Comparison of ENCODE assay signal across 20 cellular contexts in the genomic region with DNA sequence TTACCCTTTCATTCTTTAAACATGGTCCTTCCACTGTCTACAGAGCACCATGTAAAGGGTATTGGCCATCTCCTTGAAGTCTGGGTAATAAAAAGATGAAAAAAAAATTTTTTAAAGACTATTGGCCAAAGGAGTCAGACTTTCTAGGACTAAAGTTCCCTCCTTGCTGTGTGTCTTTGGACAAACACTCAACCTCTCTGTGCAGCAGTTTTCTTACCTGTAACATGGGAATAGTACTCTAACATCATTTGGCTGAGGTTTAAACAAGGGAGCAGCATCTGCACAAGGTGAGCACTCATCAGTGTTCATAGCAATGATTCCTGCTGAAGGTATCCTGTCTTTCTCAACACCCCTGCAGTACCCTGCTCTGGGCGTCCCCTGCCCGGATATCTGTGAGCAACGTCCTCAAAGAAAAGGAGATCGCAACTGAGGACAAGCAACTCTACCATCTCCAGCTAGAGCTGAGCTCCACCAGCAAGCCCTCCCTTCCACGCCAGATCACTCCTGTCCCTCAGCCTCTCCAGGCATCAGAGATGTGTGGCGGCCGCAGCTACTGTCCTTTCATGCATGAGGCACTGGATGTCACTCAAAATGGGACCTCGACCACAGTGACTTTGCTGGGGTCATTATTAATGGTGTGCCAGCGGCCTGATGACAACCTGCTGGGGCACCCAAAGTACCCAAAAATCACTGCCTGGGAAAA. TPM values are rescaled to one million over a fixed set of nuclear protein-coding genes. Genes with fewer than 3 reads are reported as not detected.
DNase-seq lines count a peak whose midpoint lies in the region; ATAC-seq, FAIRE-seq and TF ChIP-seq lines count a peak whose summit lies in the region.
"Had no signal": no experiment of that assay in that cellular context is flagged by ENCODE, and none has a peak within 500 bp of the region (broad histone marks: within the 10 kb centered on the region; RNA-seq: fewer than 3 reads in every experiment).

No MANE protein-coding gene starts in this region.

- H3K36me3 ChIP-seq in H7 (replicated peaks; ENCODE audit: control insufficient read depth, insufficient read depth, low read length) (no peaks in the 10 kb centered on the region), neural progenitor cell (no peaks in the 10 kb centered on the region), colonic mucosa (no peaks in the 10 kb centered on the region)
- H3K36me3 ChIP-seq: SJCRH30 had no signal

- H3K27ac Mint-ChIP-seq in neural progenitor cell, result peak overlapping the region; percentile 67
- no peak overlapping the region for H3K27ac Mint-ChIP-seq in activated CD8-positive, alpha-beta T cell treated with anti-CD3 and anti-CD28 coated beads, Interleukin-2, amount 10 ng/mL, durations not matched to agents 7 days and 5 days

- H3K36me3 Mint-ChIP-seq in neural progenitor cell, result peaks cover 2% of the 10 kb centered on the region
- peaks cover 3% of the 10 kb centered on the region for H3K36me3 Mint-ChIP-seq in activated CD8-positive, alpha-beta T cell treated with anti-CD3 and anti-CD28 coated beads, Interleukin-2, amount 10 ng/mL, durations not matched to agents 7 days and 5 days (ENCODE audit: low read depth)

- H3K4me3 ChIP-seq in A549 (no peak overlapping the region), H7 (ENCODE audit: insufficient read depth, low read depth, low read length) (no peak overlapping the region), neural progenitor cell (peak overlapping the region; percentile 8), colonic mucosa (no peak overlapping the region)
- H3K4me3 ChIP-seq: SJCRH30 had no signal

- TF ChIP-seq POLR2A in A549 (IDR thresholded peaks at IDR 0.05; ENCODE audit: low read length), result no peak

- 86% methylated on average over 9 of the region's 9 CpGs for WGBS in A549 (ENCODE audit: missing lambda C conversion rate)

- no peaks in the 10 kb centered on the region for H3K9me3 Mint-ChIP-seq in neural progenitor cell
- H3K9me3 Mint-ChIP-seq in activated CD8-positive, alpha-beta T cell treated with anti-CD3 and anti-CD28 coated beads, Interleukin-2, amount 10 ng/mL, durations not matched to agents 7 days and 5 days (ENCODE audit: insufficient read depth), result no peaks in the 10 kb centered on the region

- H3K9ac ChIP-seq in neural progenitor cell (no peak overlapping the region), colonic mucosa (ENCODE audit: low read depth in 2 of 2, low read length in 2 of 2) (no peak overlapping the region)

- POLR2A ChIA-PET in A549 (lab: Yijun Ruan, JAX), result no interaction called here
- POLR2A ChIA-PET in activated CD8-positive, alpha-beta T cell treated with anti-CD3 and anti-CD28 coated beads, Interleukin-2, amount 10 ng/mL, durations not matched to agents 7 days and 5 days (lab: Charles Lee), result no interaction called here

- peak overlapping the region; percentile 61 for H3K4me3 Mint-ChIP-seq in neural progenitor cell
- no peak overlapping the region for H3K4me3 Mint-ChIP-seq in activated CD8-positive, alpha-beta T cell treated with anti-CD3 and anti-CD28 coated beads, Interleukin-2, amount 10 ng/mL, durations not matched to agents 7 days and 5 days

- no peak for TF ChIP-seq RAD21 in A549 (conservative IDR thresholded peaks at IDR 0.05 in 1 of 2, IDR thresholded peaks at IDR 0.05 in 1 of 2)

- TF ChIP-seq EP300 in A549 (IDR thresholded peaks at IDR 0.05), result no peak

- H3K27ac ChIP-seq in A549, result peak overlapping the region; percentile 34 to 96; a peak in 2 of 6 replicates
- H3K27ac ChIP-seq in cingulate gyrus (ENCODE audit: low read depth, low read length), result peak overlapping the region; percentile 25
- no peak overlapping the region for H3K27ac ChIP-seq in neural progenitor cell
- H3K27ac ChIP-seq in colonic mucosa, result no peak overlapping the region
- H3K27ac ChIP-seq: SJCRH30 had no signal

- peaks cover 22% of the 10 kb centered on the region for H3F3A ChIP-seq in neural progenitor cell (ENCODE audit: low read depth)

- no peaks in the 10 kb centered on the region for H3K79me2 ChIP-seq in neural progenitor cell (ENCODE audit: low read depth)

- intact Hi-C loops in colonic mucosa (cut with DNase I), result no loop called here

- no peak for FAIRE-seq in A549 (lab: Jason Lieb, UNC)
- FAIRE-seq: GM19239 had no signal

- no peak for DNase-seq in A549 (ENCODE audit: low read depth in 1 of 2, low spot score in 1 of 2)
- DNase-seq in H7, result peak; percentile 54
- no peak for DNase-seq in neural progenitor cell (ENCODE audit: low spot score)
- DNase-seq in NCI-H2029 treated with DMSO at 0.1 percent for 48 hours (lab: John Stamatoyannopoulos, UW), result no peak
- DNase-seq in colonic mucosa, result no peak
- DNase-seq in NCI-H1092 (lab: John Stamatoyannopoulos, UW), result no peak
- DNase-seq in activated CD8-positive, alpha-beta T cell treated with anti-CD3 and anti-CD28 coated beads, Interleukin-2, amount 10 ng/mL, durations not matched to agents 7 days and 5 days, result no peak
- DNase-seq: activated CD4-positive, alpha-beta T cell treated with anti-CD3 and anti-CD28 coated beads for 4 hours; activated CD8-positive, alpha-beta memory T cell treated with anti-CD3 and anti-CD28 coated beads, Interleukin-2, amount 50 U/mL, for 4 hours; activated effector memory CD4-positive, alpha-beta T cell treated with anti-CD3 and anti-CD28 coated beads, Interleukin-2, amount 50 U/mL, for 16 hours; COR-L47; effector memory CD4-positive, alpha-beta T cell; NCI-H1105 treated with DMSO at 0.1 percent for 48 hours; NCI-H748 treated with DMSO at 0.1 percent for 48 hours; stimulated activated CD4-positive, alpha-beta T cell treated with anti-CD3 and anti-CD28 coated beads, Interleukin-2, amount 100 ng/mL, for 24 hours; T-helper 9 cell had no signal

- TF ChIP-seq CTCF in A549 (IDR thresholded peaks at IDR 0.05), result no peak
- no peak for TF ChIP-seq CTCF in neural progenitor cell (IDR thresholded peaks at IDR 0.05)
- no peak for TF ChIP-seq CTCF in colonic mucosa (IDR thresholded peaks at IDR 0.05)

- H4K20me1 ChIP-seq in neural progenitor cell (ENCODE audit: low read depth), result no peaks in the 10 kb centered on the region

- H3K27me3 ChIP-seq in H7 (ENCODE audit: control insufficient read depth, insufficient read depth, low read length) (peaks cover 41% of the 10 kb centered on the region), neural progenitor cell (peaks cover 28% of the 10 kb centered on the region), colonic mucosa (no peaks in the 10 kb centered on the region)

- H3K4me2 ChIP-seq in A549, result peak overlapping the region; percentile 38
- H3K4me2 ChIP-seq in neural progenitor cell, result peak overlapping the region; percentile 64

- H2AFZ ChIP-seq in neural progenitor cell (replicated peaks), result no peak overlapping the region

- peaks cover 18% of the 10 kb centered on the region for H3K27me3 Mint-ChIP-seq in neural progenitor cell (ENCODE audit: insufficient read depth, low read depth)
- H3K27me3 Mint-ChIP-seq in activated CD8-positive, alpha-beta T cell treated with anti-CD3 and anti-CD28 coated beads, Interleukin-2, amount 10 ng/mL, durations not matched to agents 7 days and 5 days (ENCODE audit: low read depth), result peaks cover 29% of the 10 kb centered on the region

- CTCF ChIA-PET in A549 (lab: Yijun Ruan, JAX), result no interaction called here
- CTCF ChIA-PET in activated CD8-positive, alpha-beta T cell treated with anti-CD3 and anti-CD28 coated beads, Interleukin-2, amount 10 ng/mL, durations not matched to agents 7 days and 5 days (lab: Charles Lee), result no interaction called here

- H3K9me3 ChIP-seq in A549 (no peaks in the 10 kb centered on the region), neural progenitor cell (ENCODE audit: low read depth) (no peaks in the 10 kb centered on the region), colonic mucosa (no peaks in the 10 kb centered on the region)
- H3K9me3 ChIP-seq: SJCRH30 had no signal

- peaks cover 51% of the 10 kb centered on the region for H3K4me1 ChIP-seq in A549
- peaks cover 60% of the 10 kb centered on the region for H3K4me1 ChIP-seq in neural progenitor cell
- peaks cover 7% of the 10 kb centered on the region for H3K4me1 ChIP-seq in colonic mucosa

- peaks cover 52% of the 10 kb centered on the region for H3K4me1 Mint-ChIP-seq in neural progenitor cell
- H3K4me1 Mint-ChIP-seq in activated CD8-positive, alpha-beta T cell treated with anti-CD3 and anti-CD28 coated beads, Interleukin-2, amount 10 ng/mL, durations not matched to agents 7 days and 5 days (ENCODE audit: low read depth), result peaks cover 14% of the 10 kb centered on the region

- no peak for ATAC-seq in A549
- no peak for ATAC-seq in activated CD8-positive, alpha-beta T cell treated with anti-CD3 and anti-CD28 coated beads, Interleukin-2, amount 10 ng/mL, durations not matched to agents 7 days and 5 days
- ATAC-seq: HCT116 had no signal

TF ChIP-seq in A549, 52 proteins besides CTCF, POLR2A, EP300 and RAD21:
- TF ChIP-seq NR3C1 (IDR thresholded peaks at IDR 0.05), result no peak
- TF ChIP-seq ZFP36 (IDR thresholded peaks at IDR 0.05; ENCODE audit: borderline replicate concordance, partially characterized antibody), result peak; percentile 75
- TF ChIP-seq, protein P1, sequence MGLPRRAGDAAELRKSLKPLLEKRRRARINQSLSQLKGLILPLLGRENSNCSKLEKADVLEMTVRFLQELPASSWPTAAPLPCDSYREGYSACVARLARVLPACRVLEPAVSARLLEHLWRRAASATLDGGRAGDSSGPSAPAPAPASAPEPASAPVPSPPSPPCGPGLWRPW (IDR thresholded peaks at IDR 0.05), result no peak
- TF ChIP-seq KDM1A (IDR thresholded peaks at IDR 0.05; ENCODE audit: low read depth), result peak; percentile 30; the same call in 1 of the 2 replicates
- TF ChIP-seq, protein P2, sequence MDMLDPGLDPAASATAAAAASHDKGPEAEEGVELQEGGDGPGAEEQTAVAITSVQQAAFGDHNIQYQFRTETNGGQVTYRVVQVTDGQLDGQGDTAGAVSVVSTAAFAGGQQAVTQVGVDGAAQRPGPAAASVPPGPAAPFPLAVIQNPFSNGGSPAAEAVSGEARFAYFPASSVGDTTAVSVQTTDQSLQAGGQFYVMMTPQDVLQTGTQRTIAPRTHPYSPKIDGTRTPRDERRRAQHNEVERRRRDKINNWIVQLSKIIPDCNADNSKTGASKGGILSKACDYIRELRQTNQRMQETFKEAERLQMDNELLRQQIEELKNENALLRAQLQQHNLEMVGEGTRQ (IDR thresholded peaks at IDR 0.05), result no peak
- TF ChIP-seq TP53 (CRISPR knock-in tag; IDR thresholded peaks at IDR 0.05), result no peak

RNA-seq across cellular contexts. Expression of a gene that starts 29.5 kb away (rescaled TPM):
- polyA plus RNA-seq in A549 (2011; rRNA removed) (29.6 and 31.1 TPM in 2 replicates), A549 (2017; fragmentation: RNase III; extraction: RNeasy Plus Mini Kit Qiagen cat#74134 plus additional on column Dnase treatment) (20.0 to 27.4 TPM (median 23.3 TPM) in 3 replicates)
- 18.3 and 24.8 TPM in 2 replicates for polyA plus RNA-seq in A549 (2012; cell fraction: cytosol; rRNA removed)
- polyA plus RNA-seq in A549 (2012; cell fraction: nucleus; rRNA removed), result 36.1 and 36.4 TPM in 2 replicates
- 71.4 and 90.3 TPM in 2 replicates for polyA minus RNA-seq in A549 (2011; rRNA and poly(A)+ RNA removed)
- total RNA-seq in H7 (2014; rRNA removed; shearing (Covaris generic)), result 1.3 and 2.8 TPM in 2 replicates
- total RNA-seq in neural progenitor cell (ENCODE audit: low replicate concordance) (7.5 TPM in 2 replicates), colonic mucosa (10 to 100 TPM; 14.9 to 34.2 TPM)
- 1 to 10 TPM; 2.5 to 3.8 TPM for total RNA-seq in activated CD8-positive, alpha-beta T cell treated with anti-CD3 and anti-CD28 coated beads, Interleukin-2, amount 10 ng/mL, durations not matched to agents 7 days and 5 days

Comparison
In these comparisons a context has a peak if more than half of its experiments do, and no peak if none do; other contexts are left out.
1. H3K27ac ChIP-seq: peak in A549 (2 of 2) and cingulate gyrus (single experiment); none in neural progenitor cell (single experiment) and colonic mucosa (single experiment).